ENCODE assay signal across 18 cellular contexts in the genomic region with DNA sequence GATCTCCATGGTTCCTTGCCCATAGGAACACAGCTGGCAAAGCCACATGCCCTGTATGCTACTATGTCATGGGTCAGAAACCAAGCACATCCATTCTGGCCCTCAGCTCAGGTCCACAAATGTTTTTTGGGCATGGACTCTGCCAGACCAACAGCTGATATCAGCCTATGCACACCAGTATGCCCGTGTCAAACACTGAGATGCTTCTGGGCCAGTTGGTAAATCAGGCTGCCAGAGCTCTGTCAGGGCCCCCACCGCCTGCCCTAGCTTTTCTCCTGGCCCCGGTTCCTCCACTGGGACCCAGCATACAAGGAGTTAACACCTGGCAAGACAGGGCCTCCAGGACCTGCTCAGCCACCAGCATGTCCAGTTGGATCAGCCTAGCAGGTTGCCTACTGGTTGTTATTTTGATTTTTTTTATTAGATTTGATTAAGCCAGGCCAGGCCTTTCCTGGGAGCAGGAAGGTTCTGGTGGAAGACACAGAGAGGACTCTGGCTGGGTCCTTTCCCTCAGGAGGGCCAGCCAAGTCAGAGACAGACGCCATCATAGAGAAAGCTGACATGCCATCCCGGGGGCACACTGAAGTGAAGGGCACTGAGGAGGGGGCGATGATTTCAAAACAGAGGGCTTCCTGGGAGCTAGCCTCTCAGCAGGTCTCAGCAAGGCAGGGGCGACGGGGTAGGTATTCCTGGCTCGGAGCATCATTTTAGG.
DNase-seq lines count a peak whose midpoint lies in the region; ATAC-seq, FAIRE-seq and TF ChIP-seq lines count a peak whose summit lies in the region.
"Had no signal": no experiment of that assay in that cellular context is flagged by ENCODE, and none has a peak within 500 bp of the region (broad histone marks: within the 10 kb centered on the region; RNA-seq: fewer than 3 reads in every experiment).

No MANE protein-coding gene starts in this region.

- no peaks in the 10 kb centered on the region for H3K36me3 ChIP-seq in right lobe of liver
- no peaks in the 10 kb centered on the region for H3K36me3 ChIP-seq in HepG2 (replicated peaks in 1 of 2; ENCODE audit: control insufficient read depth in 1 of 2, insufficient read depth in 2 of 2, low read length in 2 of 2)
- H3K36me3 ChIP-seq in gastroesophageal sphincter: peaks cover 0 to 88% of the 10 kb centered on the region in 2 donors
- peaks cover 0 to 72% of the 10 kb centered on the region in 2 donors for H3K36me3 ChIP-seq in psoas muscle (ENCODE audit: insufficient read depth in 1 of 2, low read depth in 1 of 2)
- H3K36me3 ChIP-seq: MG63 had no signal

- TF ChIP-seq EP300 in HepG2 (IDR thresholded peaks at IDR 0.05; ENCODE audit: low read depth in 2 of 2, low read length in 2 of 2) (no peak), HepG2 (CRISPR knock-in tag; IDR thresholded peaks at IDR 0.05; ENCODE audit: borderline replicate concordance) (no peak), gastroesophageal sphincter (IDR thresholded peaks at IDR 0.05) (no peak)

- in situ Hi-C loops in HepG2 (cut with HindIII; ENCODE audit: extremely low pct_ligation_motif_present, low pct_unique_long_range_greater_than_20kb): no loop called here

- H2AFZ ChIP-seq in HepG2 (ENCODE audit: low read length): no peak overlapping the region

- H3K4me3 ChIP-seq in right lobe of liver: no peak overlapping the region
- no peak overlapping the region for H3K4me3 ChIP-seq in HepG2 (replicated peaks in 1 of 3; ENCODE audit: insufficient read depth in 1 of 3, low read depth in 2 of 3, low read length in 3 of 3)
- no peak overlapping the region for H3K4me3 ChIP-seq in gastroesophageal sphincter
- no peak overlapping the region for H3K4me3 ChIP-seq in psoas muscle
- H3K4me3 ChIP-seq: A549, MG63 had no signal

- no peak for TF ChIP-seq CTCF in right lobe of liver (IDR thresholded peaks at IDR 0.05)
- no peak for TF ChIP-seq CTCF in HepG2 (CRISPR knock-in tag; IDR thresholded peaks at IDR 0.05)
- no peak for TF ChIP-seq CTCF in gastroesophageal sphincter (IDR thresholded peaks at IDR 0.05)
- no peak for TF ChIP-seq CTCF in psoas muscle (IDR thresholded peaks at IDR 0.05)
- TF ChIP-seq CTCF in GM10266 (IDR thresholded peaks at IDR 0.05; ENCODE audit: control insufficient read depth, insufficient read depth, low read depth, missing control alignments): no peak

- BruUV-seq in HepG2 (replicated peaks; lab: Mats Ljungman, UMichigan): no TSS peak

- no peaks in the 10 kb centered on the region for H4K20me1 ChIP-seq in HepG2 (ENCODE audit: insufficient read depth, low read length)

- ATAC-seq in right lobe of liver (no peak), HepG2 (no peak), gastroesophageal sphincter (no peak), psoas muscle (peak in 1 of 4 donors; percentile 13), GM21717 (IDR thresholded peaks at IDR 0.05; ENCODE audit: unreplicated experiment) (no peak), HG02571 (IDR thresholded peaks at IDR 0.05; ENCODE audit: unreplicated experiment) (no peak)
- ATAC-seq: A549, Panc1, Right ventricle myocardium inferior had no signal

- no peak overlapping the region for H3K9ac ChIP-seq in HepG2 (ENCODE audit: insufficient read depth, low read depth, low read length)

- no peak for FAIRE-seq in HepG2 (lab: Jason Lieb, UNC)
- FAIRE-seq: A549, GM19239 had no signal

- intact Hi-C loops in right lobe of liver (cut with DNase I) (no loop called here), HepG2 (cut with micrococcal nuclease; ENCODE audit: unreplicated experiment) (no loop called here), psoas muscle (cut with DNase I) (loop anchor here in 1 of 2 donors (5.0 kb wide), 1 partner anchor 35 kb away; no protein-coding TSS in a partner anchor)

- H3K4me1 ChIP-seq in right lobe of liver (peaks cover 0 to 21% (median 8%) of the 10 kb centered on the region in 4 donors), HepG2 (ENCODE audit: insufficient read depth, low read length) (no peaks in the 10 kb centered on the region), gastroesophageal sphincter (peaks cover 15 to 56% (median 29%) of the 10 kb centered on the region in 3 donors), psoas muscle (peaks cover 71% of the 10 kb centered on the region)

- H3K79me2 ChIP-seq in HepG2 (ENCODE audit: insufficient read depth, low read length): no peaks in the 10 kb centered on the region

- TF ChIP-seq POLR2A in right lobe of liver (IDR thresholded peaks at IDR 0.05) (no peak), HepG2 (IDR thresholded peaks at IDR 0.05; ENCODE audit: insufficient read depth in 1 of 2, low read depth in 2 of 2, low read length in 2 of 2) (no peak), gastroesophageal sphincter (IDR thresholded peaks at IDR 0.05) (no peak)

- POLR2A ChIA-PET in HepG2 (lab: Yijun Ruan, JAX): no interaction called here

- H3K27me3 ChIP-seq in right lobe of liver (no peaks in the 10 kb centered on the region), HepG2 (ENCODE audit: control insufficient read depth in 1 of 2, insufficient read depth in 2 of 2, low read length in 2 of 2) (peaks cover 0 to 9% of the 10 kb centered on the region in 2 experiments; a peak in 2 of 5 replicates), gastroesophageal sphincter (no peaks in the 10 kb centered on the region), psoas muscle (ENCODE audit: insufficient read depth in 3 of 3, low read length in 2 of 3) (no peaks in the 10 kb centered on the region)
- H3K27me3 ChIP-seq: MG63 had no signal

- peak in 2 of 3 donors; percentile 24 to 27 for DNase-seq in right lobe of liver
- no peak for DNase-seq in HepG2 (ENCODE audit: low spot score)
- DNase-seq in psoas muscle: no peak
- no peak for DNase-seq in effector CD8-positive, alpha-beta T cell (lab: John Stamatoyannopoulos, UW)
- DNase-seq in GM10266 (ENCODE audit: extremely low spot score): no peak
- DNase-seq: Caco-2, GOT3, KG1, MG63, NCI-H1105 treated with DMSO at 0.1 percent for 48 hours, NCI-H187 had no signal

- TF ChIP-seq RAD21 in HepG2 (CRISPR knock-in tag; IDR thresholded peaks at IDR 0.05): no peak

- H3K9me3 ChIP-seq in right lobe of liver (no peaks in the 10 kb centered on the region), HepG2 (ENCODE audit: low read length) (no peaks in the 10 kb centered on the region), gastroesophageal sphincter (no peaks in the 10 kb centered on the region), psoas muscle (no peaks in the 10 kb centered on the region)
- H3K9me3 ChIP-seq: A549, Caco-2, MG63 had no signal

- CTCF ChIA-PET in HepG2 (lab: Yijun Ruan, JAX; ENCODE audit: low intra/inter-chr PET ratio, low total read pairs): no interaction called here

- WGBS in right lobe of liver (ENCODE audit: insufficient coverage, low coverage, low lambda C conversion rate, missing lambda C conversion rate): 40% methylated on average over 1 of the region's 9 CpGs
- 24% methylated on average over 6 of the region's 9 CpGs for WGBS in HepG2 (ENCODE audit: low lambda C conversion rate)
- 63% methylated on average over 6 of the region's 9 CpGs; no CpG with 5 or more reads in 1 of the 2 donors for WGBS in gastroesophageal sphincter (ENCODE audit: low coverage in 1 of 2), 2 donors
- 33 to 51% (median 33%) methylated on average over 9 of the region's 9 CpGs for WGBS in psoas muscle, 3 donors

- no peak overlapping the region for H3K27ac ChIP-seq in right lobe of liver
- H3K27ac ChIP-seq in HepG2 (ENCODE audit: extremely low read length, insufficient read depth, low read length): no peak overlapping the region
- H3K27ac ChIP-seq in gastroesophageal sphincter: peak overlapping the region in 3 of 4 donors; percentile 6 to 43 (median 9)
- peak overlapping the region; percentile 85 for H3K27ac ChIP-seq in psoas muscle
- H3K27ac ChIP-seq: A549 had no signal

- no peak overlapping the region for H3K4me2 ChIP-seq in HepG2 (ENCODE audit: low read depth, low read length)
- H3K4me2 ChIP-seq: A549 had no signal

TF ChIP-seq in HepG2, 621 proteins besides CTCF, POLR2A, EP300 and RAD21 (continues in another document):
- no peak for TF ChIP-seq ZKSCAN8 (CRISPR knock-in tag; IDR thresholded peaks at IDR 0.05; ENCODE audit: borderline replicate concordance)
- TF ChIP-seq, protein P1, sequence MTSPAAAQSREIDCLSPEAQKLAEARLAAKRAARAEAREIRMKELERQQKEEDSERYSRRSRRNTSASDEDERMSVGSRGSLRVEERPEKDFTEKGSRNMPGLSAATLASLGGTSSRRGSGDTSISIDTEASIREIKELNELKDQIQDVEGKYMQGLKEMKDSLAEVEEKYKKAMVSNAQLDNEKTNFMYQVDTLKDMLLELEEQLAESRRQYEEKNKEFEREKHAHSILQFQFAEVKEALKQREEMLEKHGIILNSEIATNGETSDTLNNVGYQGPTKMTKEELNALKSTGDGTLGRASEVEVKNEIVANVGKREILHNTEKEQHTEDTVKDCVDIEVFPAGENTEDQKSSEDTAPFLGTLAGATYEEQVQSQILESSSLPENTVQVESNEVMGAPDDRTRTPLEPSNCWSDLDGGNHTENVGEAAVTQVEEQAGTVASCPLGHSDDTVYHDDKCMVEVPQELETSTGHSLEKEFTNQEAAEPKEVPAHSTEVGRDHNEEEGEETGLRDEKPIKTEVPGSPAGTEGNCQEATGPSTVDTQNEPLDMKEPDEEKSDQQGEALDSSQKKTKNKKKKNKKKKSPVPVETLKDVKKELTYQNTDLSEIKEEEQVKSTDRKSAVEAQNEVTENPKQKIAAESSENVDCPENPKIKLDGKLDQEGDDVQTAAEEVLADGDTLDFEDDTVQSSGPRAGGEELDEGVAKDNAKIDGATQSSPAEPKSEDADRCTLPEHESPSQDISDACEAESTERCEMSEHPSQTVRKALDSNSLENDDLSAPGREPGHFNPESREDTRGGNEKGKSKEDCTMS (CRISPR knock-in tag; conservative IDR thresholded peaks at IDR 0.05): no peak
- TF ChIP-seq, protein P2, sequence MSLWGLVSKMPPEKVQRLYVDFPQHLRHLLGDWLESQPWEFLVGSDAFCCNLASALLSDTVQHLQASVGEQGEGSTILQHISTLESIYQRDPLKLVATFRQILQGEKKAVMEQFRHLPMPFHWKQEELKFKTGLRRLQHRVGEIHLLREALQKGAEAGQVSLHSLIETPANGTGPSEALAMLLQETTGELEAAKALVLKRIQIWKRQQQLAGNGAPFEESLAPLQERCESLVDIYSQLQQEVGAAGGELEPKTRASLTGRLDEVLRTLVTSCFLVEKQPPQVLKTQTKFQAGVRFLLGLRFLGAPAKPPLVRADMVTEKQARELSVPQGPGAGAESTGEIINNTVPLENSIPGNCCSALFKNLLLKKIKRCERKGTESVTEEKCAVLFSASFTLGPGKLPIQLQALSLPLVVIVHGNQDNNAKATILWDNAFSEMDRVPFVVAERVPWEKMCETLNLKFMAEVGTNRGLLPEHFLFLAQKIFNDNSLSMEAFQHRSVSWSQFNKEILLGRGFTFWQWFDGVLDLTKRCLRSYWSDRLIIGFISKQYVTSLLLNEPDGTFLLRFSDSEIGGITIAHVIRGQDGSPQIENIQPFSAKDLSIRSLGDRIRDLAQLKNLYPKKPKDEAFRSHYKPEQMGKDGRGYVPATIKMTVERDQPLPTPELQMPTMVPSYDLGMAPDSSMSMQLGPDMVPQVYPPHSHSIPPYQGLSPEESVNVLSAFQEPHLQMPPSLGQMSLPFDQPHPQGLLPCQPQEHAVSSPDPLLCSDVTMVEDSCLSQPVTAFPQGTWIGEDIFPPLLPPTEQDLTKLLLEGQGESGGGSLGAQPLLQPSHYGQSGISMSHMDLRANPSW (CRISPR knock-in tag; IDR thresholded peaks at IDR 0.05; ENCODE audit: borderline replicate concordance): no peak
- no peak for TF ChIP-seq ZNF747 (CRISPR knock-in tag; IDR thresholded peaks at IDR 0.05; ENCODE audit: borderline replicate concordance)

Comparison
In these comparisons a context has a peak if more than half of its experiments do, and no peak if none do; other contexts are left out.
1. DNase-seq: peak in right lobe of liver (2 of 3); none in HepG2 (single experiment), psoas muscle (0 of 2), effector CD8-positive, alpha-beta T cell (single experiment) and GM10266 (single experiment).
2. H3K27ac ChIP-seq: peak in gastroesophageal sphincter (3 of 4) and psoas muscle (single experiment); none in right lobe of liver (0 of 3) and HepG2 (single experiment).